ENCODE assay signal across 13 cellular contexts in the genomic region with DNA sequence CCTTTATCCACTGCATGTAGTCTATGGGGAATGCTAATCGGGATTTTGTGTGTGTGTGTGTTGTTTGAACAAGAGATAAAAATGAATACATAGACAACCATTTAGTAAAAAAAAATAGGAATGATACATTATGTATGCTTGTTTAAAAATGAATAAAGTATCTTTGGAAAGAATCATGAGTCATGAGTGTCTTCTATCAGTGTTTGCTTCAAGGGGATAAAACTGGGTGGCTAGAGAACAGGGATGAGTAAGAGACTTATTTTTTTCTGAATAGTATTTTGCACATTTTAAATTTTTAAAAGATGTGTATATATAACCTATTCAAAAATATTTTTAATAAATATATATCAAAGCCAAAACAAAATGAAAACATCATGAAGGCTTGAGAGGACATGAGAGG.
DNase-seq lines count a peak whose midpoint lies in the region; ATAC-seq and TF ChIP-seq lines count a peak whose summit lies in the region.
"Had no signal": no experiment of that assay in that cellular context is flagged by ENCODE, and none has a peak within 500 bp of the region (broad histone marks: within the 10 kb centered on the region; RNA-seq: fewer than 3 reads in every experiment).

No MANE protein-coding gene starts in this region.

- no peak overlapping the region for H3K27ac ChIP-seq in fibroblast of lung (ENCODE audit: insufficient read depth, low read length)
- H3K27ac ChIP-seq: Peyer's patch had no signal

- DNase-seq in EL: peak; percentile 6
- peak; percentile 5 for DNase-seq in RPMI7951 (ENCODE audit: low read depth)
- DNase-seq in fibroblast of lung (ENCODE audit: low read depth in 2 of 2): peak; percentile 7 to 28
- DNase-seq in skeletal muscle cell (ENCODE audit: low read depth): peak; percentile 29
- DNase-seq in NCI-H2081 (lab: John Stamatoyannopoulos, UW): no peak
- no peak for DNase-seq in activated CD4-positive, alpha-beta T cell treated with anti-CD3 and anti-CD28 coated beads for 1 hour
- DNase-seq: C1 segment of cervical spinal cord, NCI-H2029, NCI-H510A, Peyer's patch, SHP77 treated with DMSO at 0.1 percent for 48 hours had no signal

- ATAC-seq in HG02885 (IDR thresholded peaks at IDR 0.05; ENCODE audit: poor library complexity, unreplicated experiment) (no peak), HG02840 (IDR thresholded peaks at IDR 0.05; ENCODE audit: low FRiP score, unreplicated experiment) (no peak)

- TF ChIP-seq CTCF in fibroblast of lung (conservative IDR thresholded peaks at IDR 0.05 in 1 of 2, IDR thresholded peaks at IDR 0.05 in 1 of 2; ENCODE audit: low read depth in 1 of 2, low read length in 2 of 2): no peak

- no peaks in the 10 kb centered on the region for H3K36me3 ChIP-seq in fibroblast of lung (ENCODE audit: control insufficient read depth, insufficient read depth, low read length)
- H3K36me3 ChIP-seq: Peyer's patch had no signal

- H3K9ac ChIP-seq in fibroblast of lung (ENCODE audit: insufficient read depth, low read length): no peak overlapping the region

- no peaks in the 10 kb centered on the region for H3K9me3 ChIP-seq in fibroblast of lung (ENCODE audit: control insufficient read depth, insufficient read depth, low read depth, low read length)
- H3K9me3 ChIP-seq: Peyer's patch had no signal

- H3K4me1 ChIP-seq in fibroblast of lung (ENCODE audit: control insufficient read depth, extremely low read depth, insufficient read depth, low read length): no peaks in the 10 kb centered on the region
- H3K4me1 ChIP-seq: Peyer's patch had no signal

- H3K4me3 ChIP-seq in fibroblast of lung (replicated peaks in 1 of 4; ENCODE audit: control extremely low read depth in 1 of 4, insufficient read depth in 1 of 4, low read depth in 3 of 4, low read length in 4 of 4) (no peak overlapping the region), skeletal muscle cell (ENCODE audit: low read depth, low read length) (no peak overlapping the region)
- H3K4me3 ChIP-seq: Peyer's patch had no signal

- H3K27me3 ChIP-seq in fibroblast of lung (ENCODE audit: control insufficient read depth, insufficient read depth, low read length): no peaks in the 10 kb centered on the region
- H3K27me3 ChIP-seq: Peyer's patch had no signal

- no peaks in the 10 kb centered on the region for H4K20me1 ChIP-seq in fibroblast of lung (ENCODE audit: control insufficient read depth, extremely low read depth, insufficient read depth, low read length)

- H2AFZ ChIP-seq in fibroblast of lung (ENCODE audit: low read length): no peak overlapping the region

- no peak overlapping the region for H3K4me2 ChIP-seq in fibroblast of lung (ENCODE audit: extremely low read depth, insufficient read depth, low read length)

- no peaks in the 10 kb centered on the region for H3K79me2 ChIP-seq in fibroblast of lung (ENCODE audit: control insufficient read depth, insufficient read depth, low read length)

Comparison
In these comparisons a context has a peak if more than half of its experiments do, and no peak if none do; other contexts are left out.
1. DNase-seq: peak in EL (single experiment), RPMI7951 (single experiment), fibroblast of lung (2 of 2) and skeletal muscle cell (single experiment); none in NCI-H2081 (0 of 2) and activated CD4-positive, alpha-beta T cell treated with anti-CD3 and anti-CD28 coated beads for 1 hour (single experiment).